ENCODE assay signal across 2 cellular contexts in the genomic region with DNA sequence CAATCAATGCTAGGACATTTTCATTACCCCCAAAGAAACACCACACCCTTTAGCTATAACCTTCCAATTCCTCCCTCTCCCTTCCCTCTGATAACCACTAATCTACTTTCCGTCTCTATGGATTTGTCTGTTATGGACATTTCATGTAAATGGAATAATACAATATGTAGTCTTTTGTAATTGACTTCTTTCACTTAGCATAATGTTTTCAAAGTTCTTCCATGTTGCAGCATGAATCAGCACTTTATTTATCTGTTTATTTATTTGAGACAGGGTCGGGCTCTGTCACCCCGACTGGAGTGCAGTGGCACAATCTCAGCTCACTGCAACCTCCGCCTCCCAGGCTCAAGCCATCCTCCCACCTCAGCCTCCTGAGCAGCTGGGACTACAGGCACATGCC.
A peak's percentile ranks its signal among the peaks of the same experiment; 100 is the strongest.
TF ChIP-seq lines count a peak whose summit lies in the region.

No MANE protein-coding gene starts in this region.

TF ChIP-seq in GM23338, 12 proteins besides CTCF, POLR2A, EP300 and RAD21:
- TF ChIP-seq JUNB (IDR thresholded peaks at IDR 0.05; ENCODE audit: unreplicated experiment) (no peak), EZH2phosphoT487 (IDR thresholded peaks at IDR 0.05; ENCODE audit: unreplicated experiment) (no peak), ZNF114 (CRISPR knock-in tag; IDR thresholded peaks at IDR 0.05) (no peak), ZNF331 (CRISPR knock-in tag; IDR thresholded peaks at IDR 0.05; ENCODE audit: low read depth) (no peak), CREB1 (CRISPR knock-in tag; IDR thresholded peaks at IDR 0.05; ENCODE audit: low read depth) (no peak), NANOG (IDR thresholded peaks at IDR 0.05; ENCODE audit: borderline replicate concordance) (no peak), POLR2AphosphoS5 (IDR thresholded peaks at IDR 0.05; ENCODE audit: low read depth) (no peak), EZH2 (IDR thresholded peaks at IDR 0.05; ENCODE audit: low read depth, unreplicated experiment) (no peak), STAT1 (IDR thresholded peaks at IDR 0.05; ENCODE audit: unreplicated experiment) (no peak)
- TF ChIP-seq, protein P1, sequence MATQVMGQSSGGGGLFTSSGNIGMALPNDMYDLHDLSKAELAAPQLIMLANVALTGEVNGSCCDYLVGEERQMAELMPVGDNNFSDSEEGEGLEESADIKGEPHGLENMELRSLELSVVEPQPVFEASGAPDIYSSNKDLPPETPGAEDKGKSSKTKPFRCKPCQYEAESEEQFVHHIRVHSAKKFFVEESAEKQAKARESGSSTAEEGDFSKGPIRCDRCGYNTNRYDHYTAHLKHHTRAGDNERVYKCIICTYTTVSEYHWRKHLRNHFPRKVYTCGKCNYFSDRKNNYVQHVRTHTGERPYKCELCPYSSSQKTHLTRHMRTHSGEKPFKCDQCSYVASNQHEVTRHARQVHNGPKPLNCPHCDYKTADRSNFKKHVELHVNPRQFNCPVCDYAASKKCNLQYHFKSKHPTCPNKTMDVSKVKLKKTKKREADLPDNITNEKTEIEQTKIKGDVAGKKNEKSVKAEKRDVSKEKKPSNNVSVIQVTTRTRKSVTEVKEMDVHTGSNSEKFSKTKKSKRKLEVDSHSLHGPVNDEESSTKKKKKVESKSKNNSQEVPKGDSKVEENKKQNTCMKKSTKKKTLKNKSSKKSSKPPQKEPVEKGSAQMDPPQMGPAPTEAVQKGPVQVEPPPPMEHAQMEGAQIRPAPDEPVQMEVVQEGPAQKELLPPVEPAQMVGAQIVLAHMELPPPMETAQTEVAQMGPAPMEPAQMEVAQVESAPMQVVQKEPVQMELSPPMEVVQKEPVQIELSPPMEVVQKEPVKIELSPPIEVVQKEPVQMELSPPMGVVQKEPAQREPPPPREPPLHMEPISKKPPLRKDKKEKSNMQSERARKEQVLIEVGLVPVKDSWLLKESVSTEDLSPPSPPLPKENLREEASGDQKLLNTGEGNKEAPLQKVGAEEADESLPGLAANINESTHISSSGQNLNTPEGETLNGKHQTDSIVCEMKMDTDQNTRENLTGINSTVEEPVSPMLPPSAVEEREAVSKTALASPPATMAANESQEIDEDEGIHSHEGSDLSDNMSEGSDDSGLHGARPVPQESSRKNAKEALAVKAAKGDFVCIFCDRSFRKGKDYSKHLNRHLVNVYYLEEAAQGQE (IDR thresholded peaks at IDR 0.05; ENCODE audit: unreplicated experiment): no peak
- TF ChIP-seq, protein P2, sequence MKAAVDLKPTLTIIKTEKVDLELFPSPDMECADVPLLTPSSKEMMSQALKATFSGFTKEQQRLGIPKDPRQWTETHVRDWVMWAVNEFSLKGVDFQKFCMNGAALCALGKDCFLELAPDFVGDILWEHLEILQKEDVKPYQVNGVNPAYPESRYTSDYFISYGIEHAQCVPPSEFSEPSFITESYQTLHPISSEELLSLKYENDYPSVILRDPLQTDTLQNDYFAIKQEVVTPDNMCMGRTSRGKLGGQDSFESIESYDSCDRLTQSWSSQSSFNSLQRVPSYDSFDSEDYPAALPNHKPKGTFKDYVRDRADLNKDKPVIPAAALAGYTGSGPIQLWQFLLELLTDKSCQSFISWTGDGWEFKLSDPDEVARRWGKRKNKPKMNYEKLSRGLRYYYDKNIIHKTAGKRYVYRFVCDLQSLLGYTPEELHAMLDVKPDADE (IDR thresholded peaks at IDR 0.05): no peak

TF ChIP-seq in K562, 482 proteins besides CTCF, POLR2A, EP300 and RAD21:
- TF ChIP-seq LARP7 (IDR thresholded peaks at IDR 0.05) (no peak), C11orf30 (IDR thresholded peaks at IDR 0.05; ENCODE audit: low read depth) (peak; percentile 76), HNRNPK (IDR thresholded peaks at IDR 0.05; ENCODE audit: low read depth, low read length, poor library complexity, severe bottlenecking) (no peak), NFE2 (IDR thresholded peaks at IDR 0.05; ENCODE audit: low read depth) (peak; percentile 76), MAFF (IDR thresholded peaks at IDR 0.05; ENCODE audit: low read length) (peak; percentile 14; the same call in 1 of the 2 replicates), HOXB6 (CRISPR knock-in tag; IDR thresholded peaks at IDR 0.05; ENCODE audit: borderline replicate concordance) (no peak), ARID1B (IDR thresholded peaks at IDR 0.05) (0 out of 2 replicates have a peak, but pooled peaks have one; percentile 9), NFE2L1 (tag; IDR thresholded peaks at IDR 0.05; ENCODE audit: borderline replicate concordance, low read depth) (peak; percentile 54), ZNF316 (IDR thresholded peaks at IDR 0.05) (peak; percentile 85), ERF (CRISPR knock-in tag; IDR thresholded peaks at IDR 0.05) (no peak), RB1 (IDR thresholded peaks at IDR 0.05; ENCODE audit: low read depth) (no peak), MAFG (tag; conservative IDR thresholded peaks at IDR 0.05) (peak; percentile 92)
- TF ChIP-seq, protein P3, sequence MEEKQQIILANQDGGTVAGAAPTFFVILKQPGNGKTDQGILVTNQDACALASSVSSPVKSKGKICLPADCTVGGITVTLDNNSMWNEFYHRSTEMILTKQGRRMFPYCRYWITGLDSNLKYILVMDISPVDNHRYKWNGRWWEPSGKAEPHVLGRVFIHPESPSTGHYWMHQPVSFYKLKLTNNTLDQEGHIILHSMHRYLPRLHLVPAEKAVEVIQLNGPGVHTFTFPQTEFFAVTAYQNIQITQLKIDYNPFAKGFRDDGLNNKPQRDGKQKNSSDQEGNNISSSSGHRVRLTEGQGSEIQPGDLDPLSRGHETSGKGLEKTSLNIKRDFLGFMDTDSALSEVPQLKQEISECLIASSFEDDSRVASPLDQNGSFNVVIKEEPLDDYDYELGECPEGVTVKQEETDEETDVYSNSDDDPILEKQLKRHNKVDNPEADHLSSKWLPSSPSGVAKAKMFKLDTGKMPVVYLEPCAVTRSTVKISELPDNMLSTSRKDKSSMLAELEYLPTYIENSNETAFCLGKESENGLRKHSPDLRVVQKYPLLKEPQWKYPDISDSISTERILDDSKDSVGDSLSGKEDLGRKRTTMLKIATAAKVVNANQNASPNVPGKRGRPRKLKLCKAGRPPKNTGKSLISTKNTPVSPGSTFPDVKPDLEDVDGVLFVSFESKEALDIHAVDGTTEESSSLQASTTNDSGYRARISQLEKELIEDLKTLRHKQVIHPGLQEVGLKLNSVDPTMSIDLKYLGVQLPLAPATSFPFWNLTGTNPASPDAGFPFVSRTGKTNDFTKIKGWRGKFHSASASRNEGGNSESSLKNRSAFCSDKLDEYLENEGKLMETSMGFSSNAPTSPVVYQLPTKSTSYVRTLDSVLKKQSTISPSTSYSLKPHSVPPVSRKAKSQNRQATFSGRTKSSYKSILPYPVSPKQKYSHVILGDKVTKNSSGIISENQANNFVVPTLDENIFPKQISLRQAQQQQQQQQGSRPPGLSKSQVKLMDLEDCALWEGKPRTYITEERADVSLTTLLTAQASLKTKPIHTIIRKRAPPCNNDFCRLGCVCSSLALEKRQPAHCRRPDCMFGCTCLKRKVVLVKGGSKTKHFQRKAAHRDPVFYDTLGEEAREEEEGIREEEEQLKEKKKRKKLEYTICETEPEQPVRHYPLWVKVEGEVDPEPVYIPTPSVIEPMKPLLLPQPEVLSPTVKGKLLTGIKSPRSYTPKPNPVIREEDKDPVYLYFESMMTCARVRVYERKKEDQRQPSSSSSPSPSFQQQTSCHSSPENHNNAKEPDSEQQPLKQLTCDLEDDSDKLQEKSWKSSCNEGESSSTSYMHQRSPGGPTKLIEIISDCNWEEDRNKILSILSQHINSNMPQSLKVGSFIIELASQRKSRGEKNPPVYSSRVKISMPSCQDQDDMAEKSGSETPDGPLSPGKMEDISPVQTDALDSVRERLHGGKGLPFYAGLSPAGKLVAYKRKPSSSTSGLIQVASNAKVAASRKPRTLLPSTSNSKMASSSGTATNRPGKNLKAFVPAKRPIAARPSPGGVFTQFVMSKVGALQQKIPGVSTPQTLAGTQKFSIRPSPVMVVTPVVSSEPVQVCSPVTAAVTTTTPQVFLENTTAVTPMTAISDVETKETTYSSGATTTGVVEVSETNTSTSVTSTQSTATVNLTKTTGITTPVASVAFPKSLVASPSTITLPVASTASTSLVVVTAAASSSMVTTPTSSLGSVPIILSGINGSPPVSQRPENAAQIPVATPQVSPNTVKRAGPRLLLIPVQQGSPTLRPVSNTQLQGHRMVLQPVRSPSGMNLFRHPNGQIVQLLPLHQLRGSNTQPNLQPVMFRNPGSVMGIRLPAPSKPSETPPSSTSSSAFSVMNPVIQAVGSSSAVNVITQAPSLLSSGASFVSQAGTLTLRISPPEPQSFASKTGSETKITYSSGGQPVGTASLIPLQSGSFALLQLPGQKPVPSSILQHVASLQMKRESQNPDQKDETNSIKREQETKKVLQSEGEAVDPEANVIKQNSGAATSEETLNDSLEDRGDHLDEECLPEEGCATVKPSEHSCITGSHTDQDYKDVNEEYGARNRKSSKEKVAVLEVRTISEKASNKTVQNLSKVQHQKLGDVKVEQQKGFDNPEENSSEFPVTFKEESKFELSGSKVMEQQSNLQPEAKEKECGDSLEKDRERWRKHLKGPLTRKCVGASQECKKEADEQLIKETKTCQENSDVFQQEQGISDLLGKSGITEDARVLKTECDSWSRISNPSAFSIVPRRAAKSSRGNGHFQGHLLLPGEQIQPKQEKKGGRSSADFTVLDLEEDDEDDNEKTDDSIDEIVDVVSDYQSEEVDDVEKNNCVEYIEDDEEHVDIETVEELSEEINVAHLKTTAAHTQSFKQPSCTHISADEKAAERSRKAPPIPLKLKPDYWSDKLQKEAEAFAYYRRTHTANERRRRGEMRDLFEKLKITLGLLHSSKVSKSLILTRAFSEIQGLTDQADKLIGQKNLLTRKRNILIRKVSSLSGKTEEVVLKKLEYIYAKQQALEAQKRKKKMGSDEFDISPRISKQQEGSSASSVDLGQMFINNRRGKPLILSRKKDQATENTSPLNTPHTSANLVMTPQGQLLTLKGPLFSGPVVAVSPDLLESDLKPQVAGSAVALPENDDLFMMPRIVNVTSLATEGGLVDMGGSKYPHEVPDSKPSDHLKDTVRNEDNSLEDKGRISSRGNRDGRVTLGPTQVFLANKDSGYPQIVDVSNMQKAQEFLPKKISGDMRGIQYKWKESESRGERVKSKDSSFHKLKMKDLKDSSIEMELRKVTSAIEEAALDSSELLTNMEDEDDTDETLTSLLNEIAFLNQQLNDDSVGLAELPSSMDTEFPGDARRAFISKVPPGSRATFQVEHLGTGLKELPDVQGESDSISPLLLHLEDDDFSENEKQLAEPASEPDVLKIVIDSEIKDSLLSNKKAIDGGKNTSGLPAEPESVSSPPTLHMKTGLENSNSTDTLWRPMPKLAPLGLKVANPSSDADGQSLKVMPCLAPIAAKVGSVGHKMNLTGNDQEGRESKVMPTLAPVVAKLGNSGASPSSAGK (IDR thresholded peaks at IDR 0.05): no peak
